ENCODE assay signal across 23 cellular contexts in the genomic region with DNA sequence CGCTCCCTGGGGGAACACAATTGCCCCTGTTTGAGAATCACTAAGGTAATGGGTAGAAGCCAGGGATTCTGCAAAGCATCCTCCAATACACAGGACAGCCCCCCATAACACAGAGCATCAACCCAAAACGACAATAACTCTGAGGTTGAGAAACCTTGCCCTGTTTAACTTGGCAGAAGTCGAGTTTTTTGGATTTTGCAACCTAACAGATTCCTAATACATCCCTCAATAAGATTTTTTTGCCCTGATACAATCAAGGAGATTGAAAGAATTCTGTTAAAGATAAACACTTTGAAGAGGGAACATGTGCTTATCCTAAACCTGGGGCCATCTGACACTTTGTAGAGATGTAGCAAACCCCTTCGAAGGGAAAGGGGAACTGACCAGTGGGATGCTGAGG.
"Had no signal": no experiment of that assay in that cellular context is flagged by ENCODE, and none has a peak within 500 bp of the region (broad histone marks: within the 10 kb centered on the region; RNA-seq: fewer than 3 reads in every experiment).

No MANE protein-coding gene starts in this region.

- H3K4me2 ChIP-seq: hepatocyte had no signal

- H2AFZ ChIP-seq: hepatocyte had no signal

- H3K27me3 ChIP-seq: dorsolateral prefrontal cortex, foreskin keratinocyte, hepatocyte had no signal

- H3K9me3 ChIP-seq: esophagus muscularis mucosa, gastroesophageal sphincter, heart left ventricle, left lung, lower lobe of right lung, mucosa of descending colon had no signal

- ATAC-seq: foreskin keratinocyte; gastroesophageal sphincter; heart left ventricle; left cardiac atrium; left lung; left ventricle myocardium superior; lower lobe of right lung; mucosa of descending colon; naive thymus-derived CD8-positive, alpha-beta T cell had no signal

- H3K27ac ChIP-seq: coronary artery, dorsolateral prefrontal cortex, esophagus muscularis mucosa, foreskin keratinocyte, gastroesophageal sphincter, heart left ventricle, hepatocyte, left lung, lower lobe of right lung had no signal

- FAIRE-seq: endothelial cell of umbilical vein, frontal cortex had no signal

- H3K4me3 ChIP-seq: coronary artery, dorsolateral prefrontal cortex, esophagus muscularis mucosa, gastroesophageal sphincter, heart left ventricle, hepatocyte, left lung, lower lobe of right lung, mucosa of descending colon had no signal

- DNase-seq: dermis blood vessel endothelial cell; dorsolateral prefrontal cortex; effector CD4-positive, alpha-beta T cell; effector memory CD4-positive, alpha-beta T cell; foreskin keratinocyte; heart left ventricle; hypothalamus; immature natural killer cell; islet precursor cell; left cardiac atrium; left lung; left ventricle myocardium superior; lower lobe of right lung; mesenchymal stem cell; mucosa of descending colon; naive B cell; naive thymus-derived CD8-positive, alpha-beta T cell had no signal

- H3K36me3 ChIP-seq: esophagus muscularis mucosa, gastroesophageal sphincter, heart left ventricle, left lung, lower lobe of right lung had no signal

- H3K79me2 ChIP-seq: hepatocyte had no signal
